ENCODE assay signal across 14 cellular contexts in genomic region chr4:3515646-3516045, GRCh38. TPM values are rescaled to one million over a fixed set of nuclear protein-coding genes. Genes with fewer than 3 reads are reported as not detected.
"Had no signal": no experiment of that assay in that cellular context is flagged by ENCODE, and none has a peak within 500 bp of the region (broad histone marks: within the 10 kb centered on the region; RNA-seq: fewer than 3 reads in every experiment).

No MANE protein-coding gene starts in this region.

- H3K36me3 ChIP-seq: ovary had no signal

- ATAC-seq: activated CD8-positive, alpha-beta T cell treated with anti-CD3 and anti-CD28 coated beads, Interleukin-2, amount 10 ng/mL, durations not matched to agents 7 days and 5 days; stimulated activated memory B cell treated with anti-CD40 and anti-IgM and Interleukin-4, amounts not matched to agents 10 μg/mL and 1 μg/mL and 100 μg/mL, for 72 hours had no signal

- H3K9me3 ChIP-seq: ovary, tibial artery had no signal

- H3K27me3 ChIP-seq: hepatocyte, ovary, tibial artery had no signal

- H3K27ac Mint-ChIP-seq: activated B cell treated with CpG ODN at 0.5 μM for 24 hours; activated CD4-positive, alpha-beta T cell treated with anti-CD3 and anti-CD28 coated beads, Interleukin-2, amount 10 ng/mL, durations not matched to agents 24 days and 14 days; activated CD8-positive, alpha-beta T cell treated with anti-CD3 and anti-CD28 coated beads, Interleukin-2, amount 10 ng/mL, durations not matched to agents 7 days and 5 days; activated naive CD8-positive, alpha-beta T cell treated with anti-CD3 and anti-CD28 coated beads, Interleukin-2, amount 10 ng/mL, durations not matched to agents 7 days and 5 days; mesothelial cell of epicardium; stimulated activated memory B cell treated with anti-CD40 and anti-IgM and Interleukin-4, amounts not matched to agents 10 μg/mL and 1 μg/mL and 100 μg/mL, for 72 hours; T-helper 1 cell treated with Interleukin-12 subunit alpha and Interleukin-12 subunit beta and Interleukin-4 antibody, amounts not matched to agents 30 μg/mL and 1 μg/mL, for 36 hours had no signal

- H3K4me3 ChIP-seq: hepatocyte, ovary, tibial artery had no signal

- H3K4me1 ChIP-seq: tibial artery had no signal

- H3K4me1 Mint-ChIP-seq: activated B cell treated with CpG ODN at 0.5 μM for 24 hours; activated CD4-positive, alpha-beta T cell treated with anti-CD3 and anti-CD28 coated beads, Interleukin-2, amount 10 ng/mL, durations not matched to agents 24 days and 14 days; activated naive CD8-positive, alpha-beta T cell treated with anti-CD3 and anti-CD28 coated beads, Interleukin-2, amount 10 ng/mL, durations not matched to agents 7 days and 5 days; mesothelial cell of epicardium; stimulated activated memory B cell treated with anti-CD40 and anti-IgM and Interleukin-4, amounts not matched to agents 10 μg/mL and 1 μg/mL and 100 μg/mL, for 72 hours had no signal

- H3K4me3 Mint-ChIP-seq: activated B cell treated with CpG ODN at 0.5 μM for 24 hours; activated CD4-positive, alpha-beta T cell treated with anti-CD3 and anti-CD28 coated beads, Interleukin-2, amount 10 ng/mL, durations not matched to agents 24 days and 14 days; activated CD8-positive, alpha-beta T cell treated with anti-CD3 and anti-CD28 coated beads, Interleukin-2, amount 10 ng/mL, durations not matched to agents 7 days and 5 days; activated naive CD8-positive, alpha-beta T cell treated with anti-CD3 and anti-CD28 coated beads, Interleukin-2, amount 10 ng/mL, durations not matched to agents 7 days and 5 days; mesothelial cell of epicardium; stimulated activated memory B cell treated with anti-CD40 and anti-IgM and Interleukin-4, amounts not matched to agents 10 μg/mL and 1 μg/mL and 100 μg/mL, for 72 hours; T-helper 1 cell treated with Interleukin-12 subunit alpha and Interleukin-12 subunit beta and Interleukin-4 antibody, amounts not matched to agents 30 μg/mL and 1 μg/mL, for 36 hours had no signal

- H3K9me3 Mint-ChIP-seq: activated B cell treated with CpG ODN at 0.5 μM for 24 hours; activated CD4-positive, alpha-beta T cell treated with anti-CD3 and anti-CD28 coated beads, Interleukin-2, amount 10 ng/mL, durations not matched to agents 24 days and 14 days; activated naive CD8-positive, alpha-beta T cell treated with anti-CD3 and anti-CD28 coated beads, Interleukin-2, amount 10 ng/mL, durations not matched to agents 7 days and 5 days; mesothelial cell of epicardium; stimulated activated memory B cell treated with anti-CD40 and anti-IgM and Interleukin-4, amounts not matched to agents 10 μg/mL and 1 μg/mL and 100 μg/mL, for 72 hours had no signal

- H3K4me2 ChIP-seq: hepatocyte had no signal

- H3K27me3 Mint-ChIP-seq: activated B cell treated with CpG ODN at 0.5 μM for 24 hours; activated CD4-positive, alpha-beta T cell treated with anti-CD3 and anti-CD28 coated beads, Interleukin-2, amount 10 ng/mL, durations not matched to agents 24 days and 14 days; activated naive CD8-positive, alpha-beta T cell treated with anti-CD3 and anti-CD28 coated beads, Interleukin-2, amount 10 ng/mL, durations not matched to agents 7 days and 5 days; stimulated activated memory B cell treated with anti-CD40 and anti-IgM and Interleukin-4, amounts not matched to agents 10 μg/mL and 1 μg/mL and 100 μg/mL, for 72 hours had no signal

- DNase-seq: activated B cell treated with CpG ODN at 0.5 μM for 24 hours; activated CD4-positive, alpha-beta T cell treated with anti-CD3 and anti-CD28 coated beads, Interleukin-2, amount 10 ng/mL, durations not matched to agents 24 days and 14 days; activated CD8-positive, alpha-beta T cell treated with anti-CD3 and anti-CD28 coated beads, Interleukin-2, amount 10 ng/mL, durations not matched to agents 7 days and 5 days; activated gamma-delta T cell treated with Interleukin-2 at 50 U/mL for 16 hours; activated naive CD8-positive, alpha-beta T cell treated with anti-CD3 and anti-CD28 coated beads, Interleukin-2, amount 10 ng/mL, durations not matched to agents 7 days and 5 days; dermis blood vessel endothelial cell; erythroblast; ovary; tibial artery had no signal

- H2AFZ ChIP-seq: hepatocyte had no signal

- H3K27ac ChIP-seq: hepatocyte, ovary, tibial artery had no signal

RNA-seq across cellular contexts. Expression of gene DOK7, which starts 52.5 kb away (rescaled TPM):
- total RNA-seq: activated CD4-positive, alpha-beta T cell treated with anti-CD3 and anti-CD28 coated beads, Interleukin-2, amount 10 ng/mL, durations not matched to agents 24 days and 14 days; activated CD8-positive, alpha-beta T cell treated with anti-CD3 and anti-CD28 coated beads, Interleukin-2, amount 10 ng/mL, durations not matched to agents 7 days and 5 days; activated naive CD8-positive, alpha-beta T cell treated with anti-CD3 and anti-CD28 coated beads, Interleukin-2, amount 10 ng/mL, durations not matched to agents 7 days and 5 days; subcutaneous adipose tissue had no signal
